ENCODE assay signal across 13 cellular contexts in the genomic region with DNA sequence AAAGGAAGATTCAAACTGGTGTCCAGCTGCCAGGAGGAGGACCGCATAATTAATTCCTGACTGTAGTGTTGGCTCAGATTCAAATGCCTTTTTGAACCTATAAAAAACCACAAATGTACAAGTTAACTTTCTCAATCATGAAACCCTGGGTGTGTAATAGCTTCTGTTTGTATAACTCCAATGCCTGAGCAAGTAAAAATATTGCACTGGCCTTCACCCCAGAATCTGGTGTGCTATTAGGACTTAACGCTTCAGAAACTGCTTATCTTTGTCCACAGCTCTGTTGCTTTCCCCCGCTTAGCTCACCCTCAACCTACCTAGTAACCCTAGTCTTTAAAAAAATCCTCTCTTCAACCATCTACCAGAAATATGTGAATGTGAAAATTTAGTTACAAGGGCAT.
DNase-seq lines count a peak whose midpoint lies in the region; ATAC-seq and TF ChIP-seq lines count a peak whose summit lies in the region.
"Had no signal": no experiment of that assay in that cellular context is flagged by ENCODE, and none has a peak within 500 bp of the region (broad histone marks: within the 10 kb centered on the region; RNA-seq: fewer than 3 reads in every experiment).

No MANE protein-coding gene starts in this region.

- H2BK120ac ChIP-seq in IMR-90 (ENCODE audit: low read depth, low read length): no peak overlapping the region

- no peak overlapping the region for H3K9ac ChIP-seq in IMR-90 (ENCODE audit: low read depth, low read length)

- TF ChIP-seq CTCF in AG09309 (IDR thresholded peaks at IDR 0.05; ENCODE audit: control insufficient read depth, insufficient read depth, low read depth, low read length, missing control alignments) (no peak), IMR-90 (conservative IDR thresholded peaks at IDR 0.05; ENCODE audit: low read depth, low read length) (no peak), brain microvascular endothelial cell (IDR thresholded peaks at IDR 0.05; ENCODE audit: low read depth, low read length, missing control alignments) (no peak), left lung (IDR thresholded peaks at IDR 0.05) (no peak), WTC11 (IDR thresholded peaks at IDR 0.05) (no peak)

- CTCF ChIA-PET in IMR-90 (lab: Yijun Ruan, JAX): interaction anchor here (0.8 to 2.0 kb wide), 4 partner anchors 25 to 123 kb away, joined by 3 to 6 read pairs (median 5); partner anchors contain the start of gene MAP3K5
- CTCF ChIA-PET in WTC11 (lab: Charles Lee): no interaction called here

- peaks cover 9 to 13% of the 10 kb centered on the region in 2 donors for H3K9me3 Mint-ChIP-seq in stimulated activated naive CD8-positive, alpha-beta T cell treated with anti-CD3 and anti-CD28 coated beads, Interleukin-15, amount 100 ng/mL, for 72 hours
- no peaks in the 10 kb centered on the region for H3K9me3 Mint-ChIP-seq in WTC11
- H3K9me3 Mint-ChIP-seq: GM23338; T-helper 1 cell treated with Interleukin-12 subunit alpha and Interleukin-12 subunit beta and Interleukin-4 antibody, amounts not matched to agents 30 μg/mL and 1 μg/mL, for 36 hours had no signal

- H3K4me1 Mint-ChIP-seq in stimulated activated naive CD8-positive, alpha-beta T cell treated with anti-CD3 and anti-CD28 coated beads, Interleukin-15, amount 100 ng/mL, for 72 hours: no peaks in the 10 kb centered on the region
- H3K4me1 Mint-ChIP-seq in WTC11: no peaks in the 10 kb centered on the region
- H3K4me1 Mint-ChIP-seq: GM23338 had no signal

- H2AFZ ChIP-seq in IMR-90 (replicated peaks; ENCODE audit: low read length, poor library complexity): no peak overlapping the region
- H2AFZ ChIP-seq: GM23338 had no signal

- H3K27me3 Mint-ChIP-seq in stimulated activated naive CD8-positive, alpha-beta T cell treated with anti-CD3 and anti-CD28 coated beads, Interleukin-15, amount 100 ng/mL, for 72 hours: no peaks in the 10 kb centered on the region
- no peaks in the 10 kb centered on the region for H3K27me3 Mint-ChIP-seq in WTC11 (ENCODE audit: low read depth)
- H3K27me3 Mint-ChIP-seq: CD4-positive, alpha-beta T cell had no signal

- no peak overlapping the region for H3K56ac ChIP-seq in IMR-90 (ENCODE audit: extremely low read depth, insufficient read depth, low read length)

- dilution Hi-C loops in IMR-90 (cut with HindIII; ENCODE audit: low sequenced_read_pairs, unreplicated experiment): no loop called here

- H3K79me1 ChIP-seq in IMR-90 (ENCODE audit: low read depth in 1 of 2, low read length in 2 of 2): peaks cover 0 to 4% of the 10 kb centered on the region in 2 experiments; a peak in 1 of 4 replicates

- H3K4me1 ChIP-seq in IMR-90 (ENCODE audit: control insufficient read depth, insufficient read depth, low read length) (no peaks in the 10 kb centered on the region), left lung (peaks cover 0 to 5% of the 10 kb centered on the region in 2 donors)

- no peak overlapping the region for H3K4me2 ChIP-seq in IMR-90 (ENCODE audit: low read depth, low read length)
- H3K4me2 ChIP-seq: GM23338 had no signal

- no peak overlapping the region for H2BK15ac ChIP-seq in IMR-90 (ENCODE audit: low read depth, low read length)

- H3K18ac ChIP-seq in IMR-90 (ENCODE audit: low read depth, low read length): no peak overlapping the region

- no peak overlapping the region for H4K5ac ChIP-seq in IMR-90 (ENCODE audit: low read depth, low read length)

- no peak overlapping the region for H3K4me3 Mint-ChIP-seq in stimulated activated naive CD8-positive, alpha-beta T cell treated with anti-CD3 and anti-CD28 coated beads, Interleukin-15, amount 100 ng/mL, for 72 hours
- H3K4me3 Mint-ChIP-seq in WTC11: no peak overlapping the region
- H3K4me3 Mint-ChIP-seq: CD4-positive, alpha-beta T cell; GM23338; T-helper 1 cell treated with Interleukin-12 subunit alpha and Interleukin-12 subunit beta and Interleukin-4 antibody, amounts not matched to agents 30 μg/mL and 1 μg/mL, for 36 hours had no signal

- no peaks in the 10 kb centered on the region for H4K20me1 ChIP-seq in IMR-90 (ENCODE audit: insufficient read depth, low read length)

- no peak for TF ChIP-seq RAD21 in IMR-90 (IDR thresholded peaks at IDR 0.05; ENCODE audit: low read length)

- H2BK20ac ChIP-seq in IMR-90 (ENCODE audit: low read depth, low read length): no peak overlapping the region

- 0 out of 2 replicates have a peak, but pooled peaks cover 2% of the 10 kb centered on the region for H3K36me3 ChIP-seq in IMR-90 (ENCODE audit: control insufficient read depth, insufficient read depth, low read length)
- no peaks in the 10 kb centered on the region for H3K36me3 ChIP-seq in brain microvascular endothelial cell (replicated peaks)
- H3K36me3 ChIP-seq in left lung: peaks cover 0 to 24% of the 10 kb centered on the region in 2 donors

- intact Hi-C loops in IMR-90 (cut with micrococcal nuclease) (loop anchor here (5.0 kb wide), 1 partner anchor 123 kb away; the partner anchor contains the start of gene MAP3K5), left lung (cut with DNase I) (no loop called here)

- H4K91ac ChIP-seq in IMR-90 (ENCODE audit: insufficient read depth, low read depth, low read length): no peak overlapping the region

- peak; percentile 92 for ATAC-seq in IMR-90 (ENCODE audit: low read depth)
- ATAC-seq in left lung: peak; percentile 31
- ATAC-seq in stimulated activated naive CD8-positive, alpha-beta T cell treated with anti-CD3 and anti-CD28 coated beads, Interleukin-15, Interleukin-2, amounts not matched to agents 100 U/mL and 50 U/mL, for 24 hours: no peak
- no peak for ATAC-seq in stimulated activated naive CD8-positive, alpha-beta T cell treated with anti-CD3 and anti-CD28 coated beads, Interleukin-15, amount 100 ng/mL, for 72 hours
- no peak for ATAC-seq in WTC11
- ATAC-seq: GM23338 had no signal

- WGBS in IMR-90 (ENCODE audit: extremely low coverage in 2 of 2, insufficient read length in 1 of 2), 2 experiments: no CpG with 5 or more reads among the region's 3 CpGs

- no peak overlapping the region for H3K4ac ChIP-seq in IMR-90 (ENCODE audit: low read depth, low read length)

- peak; percentile 82 for DNase-seq in AG09309 (ENCODE audit: low read depth)
- peak; percentile 89 for DNase-seq in IMR-90
- peak; percentile 88 for DNase-seq in brain microvascular endothelial cell
- DNase-seq in left lung: no peak
- DNase-seq in stimulated activated naive CD8-positive, alpha-beta T cell treated with anti-CD3 and anti-CD28 coated beads, Interleukin-15, Interleukin-2, amounts not matched to agents 100 U/mL and 50 U/mL, for 24 hours: no peak
- no peak for DNase-seq in stimulated activated naive CD8-positive, alpha-beta T cell treated with anti-CD3 and anti-CD28 coated beads, Interleukin-15, amount 100 ng/mL, for 72 hours
- DNase-seq in NCI-H1092 (lab: John Stamatoyannopoulos, UW): no peak
- DNase-seq in WTC11 (ENCODE audit: low spot score): no peak
- DNase-seq: CD4-positive, alpha-beta T cell; effector memory CD4-positive, alpha-beta T cell; NCI-H2227 treated with DMSO at 0.1 percent for 48 hours had no signal

- no peak overlapping the region for H3K23ac ChIP-seq in IMR-90 (ENCODE audit: low read depth, low read length)

- H3K9me3 ChIP-seq in IMR-90 (ENCODE audit: control insufficient read depth, insufficient read depth, low read length) (no peaks in the 10 kb centered on the region), left lung (no peaks in the 10 kb centered on the region)

- H2AK5ac ChIP-seq in IMR-90 (ENCODE audit: low read depth, low read length): no peak overlapping the region

- H3K27ac ChIP-seq in IMR-90 (ENCODE audit: insufficient read depth, low read length) (no peak overlapping the region), brain microvascular endothelial cell (peak overlapping the region; percentile 84), left lung (no peak overlapping the region)

- H3K36me3 Mint-ChIP-seq in WTC11: no peaks in the 10 kb centered on the region

- no peak overlapping the region for H4K8ac ChIP-seq in IMR-90 (ENCODE audit: low read depth in 2 of 2, low read length in 2 of 2)

- in situ Hi-C loops in IMR-90 (cut with MboI; ENCODE audit: low sequenced_read_pairs) (no loop called here), brain microvascular endothelial cell (cut with HindIII; ENCODE audit: low pct_ligation_motif_present, low sequenced_read_pairs) (no loop called here)

- H2BK5ac ChIP-seq in IMR-90 (ENCODE audit: low read depth, low read length, poor library complexity, severe bottlenecking): no peak overlapping the region

- POLR2A ChIA-PET in IMR-90 (lab: Charles Lee; ENCODE audit: unreplicated experiment): interaction anchor here (0.6 kb wide), 1 partner anchor 21 kb away, joined by 3 read pairs; no protein-coding TSS in a partner anchor
- POLR2A ChIA-PET in WTC11 (lab: Charles Lee): no interaction called here

- no peak overlapping the region for H3K27ac Mint-ChIP-seq in stimulated activated naive CD8-positive, alpha-beta T cell treated with anti-CD3 and anti-CD28 coated beads, Interleukin-15, amount 100 ng/mL, for 72 hours
- no peak overlapping the region for H3K27ac Mint-ChIP-seq in WTC11
- H3K27ac Mint-ChIP-seq: CD4-positive, alpha-beta T cell; GM23338; T-helper 1 cell treated with Interleukin-12 subunit alpha and Interleukin-12 subunit beta and Interleukin-4 antibody, amounts not matched to agents 30 μg/mL and 1 μg/mL, for 36 hours had no signal

- no peak for TF ChIP-seq POLR2A in IMR-90 (IDR thresholded peaks at IDR 0.05; ENCODE audit: low read depth, low read length)

- no peak overlapping the region for H3K4me3 ChIP-seq in AG09309 (ENCODE audit: control insufficient read depth, low read depth, low read length)
- no peak overlapping the region for H3K4me3 ChIP-seq in IMR-90 (ENCODE audit: insufficient read depth, low read depth, low read length)
- H3K4me3 ChIP-seq in brain microvascular endothelial cell (ENCODE audit: low read depth, low read length): no peak overlapping the region
- no peak overlapping the region for H3K4me3 ChIP-seq in left lung
- H3K4me3 ChIP-seq: GM23338 had no signal

- H3K9me1 ChIP-seq in IMR-90 (ENCODE audit: insufficient read depth, low read length): no peaks in the 10 kb centered on the region

- BruUV-seq in IMR-90 (replicated peaks; lab: Mats Ljungman, UMichigan): no TSS peak

- H3K14ac ChIP-seq in IMR-90 (replicated peaks; ENCODE audit: low read depth, low read length): no peak overlapping the region

- H3K27me3 ChIP-seq in IMR-90 (ENCODE audit: control insufficient read depth, insufficient read depth, low read length) (no peaks in the 10 kb centered on the region), brain microvascular endothelial cell (replicated peaks) (no peaks in the 10 kb centered on the region), left lung (no peaks in the 10 kb centered on the region)

- no peak overlapping the region for H2AK9ac ChIP-seq in IMR-90 (replicated peaks; ENCODE audit: low read depth, low read length, poor library complexity)

TF ChIP-seq in IMR-90, 13 proteins besides CTCF, POLR2A, EP300 and RAD21:
- TF ChIP-seq NFE2L2 (IDR thresholded peaks at IDR 0.05; ENCODE audit: low read depth, low read length) (no peak), CEBPB (IDR thresholded peaks at IDR 0.05; ENCODE audit: low read depth, low read length) (peak; percentile 11; the same call in 1 of the 2 replicates)
TF ChIP-seq in IMR-90: peak in this region for 1.

TF ChIP-seq in WTC11, 78 proteins besides CTCF, POLR2A, EP300 and RAD21 (continues in another document):
- TF ChIP-seq SMAD3 (CRISPR knock-in tag; IDR thresholded peaks at IDR 0.05; ENCODE audit: borderline replicate concordance): no peak
- TF ChIP-seq OVOL2 (CRISPR knock-in tag; IDR thresholded peaks at IDR 0.05; ENCODE audit: borderline replicate concordance): no peak

Comparison
In these comparisons a context has a peak if more than half of its experiments do, and no peak if none do; other contexts are left out.
1. DNase-seq: peak in AG09309 (single experiment), IMR-90 (single experiment) and brain microvascular endothelial cell (single experiment); none in left lung (0 of 2), stimulated activated naive CD8-positive, alpha-beta T cell treated with anti-CD3 and anti-CD28 coated beads, Interleukin-15, Interleukin-2, amounts not matched to agents 100 U/mL and 50 U/mL, for 24 hours (single experiment), stimulated activated naive CD8-positive, alpha-beta T cell treated with anti-CD3 and anti-CD28 coated beads, Interleukin-15, amount 100 ng/mL, for 72 hours (0 of 2), NCI-H1092 (single experiment) and WTC11 (single experiment).
2. ATAC-seq: peak in IMR-90 (single experiment) and left lung (single experiment); none in stimulated activated naive CD8-positive, alpha-beta T cell treated with anti-CD3 and anti-CD28 coated beads, Interleukin-15, Interleukin-2, amounts not matched to agents 100 U/mL and 50 U/mL, for 24 hours (single experiment), stimulated activated naive CD8-positive, alpha-beta T cell treated with anti-CD3 and anti-CD28 coated beads, Interleukin-15, amount 100 ng/mL, for 72 hours (single experiment) and WTC11 (single experiment).